In the genomic region with DNA sequence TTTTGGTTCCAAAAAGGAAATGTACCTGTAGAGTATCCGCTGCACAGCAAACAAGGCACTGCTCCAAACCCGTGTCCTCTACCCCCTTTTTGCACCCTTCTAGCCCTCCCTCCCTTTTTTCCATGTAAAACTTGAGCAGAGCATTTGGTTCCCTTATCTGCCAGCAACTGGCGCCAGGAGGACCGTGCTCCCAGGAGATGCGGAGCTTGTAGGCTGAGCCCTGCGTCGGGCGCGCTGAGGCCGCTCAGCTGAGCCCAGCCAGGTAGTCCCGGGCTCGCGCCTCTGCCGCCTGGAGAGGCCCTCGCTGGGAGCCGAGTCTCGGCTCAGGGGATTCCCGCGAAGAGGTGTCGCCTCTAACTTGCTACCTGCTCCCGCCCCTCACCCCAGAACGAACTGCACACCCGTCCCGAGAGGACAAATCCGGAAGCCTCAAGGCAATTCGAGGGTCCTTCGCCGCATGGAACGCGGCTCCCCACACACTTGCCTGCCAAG, we compare ENCODE assay signal across 1 cellular context.
TF ChIP-seq lines count a peak whose summit lies in the region.

No MANE protein-coding gene starts in this region.

TF ChIP-seq in H1, 55 proteins besides CTCF, POLR2A, EP300 and RAD21 (continued from another document):
- TF ChIP-seq SUZ12 (IDR thresholded peaks at IDR 0.05; ENCODE audit: low read length) (no peak), SP2 (IDR thresholded peaks at IDR 0.05; ENCODE audit: low read length) (no peak), SP1 (IDR thresholded peaks at IDR 0.05; ENCODE audit: low read depth, low read length) (no peak), NRF1 (IDR thresholded peaks at IDR 0.05; ENCODE audit: low read depth, low read length) (no peak), NANOG (IDR thresholded peaks at IDR 0.05; ENCODE audit: insufficient read depth, low read depth, low read length, poor library complexity, severe bottlenecking) (no peak), GTF2F1 (IDR thresholded peaks at IDR 0.05; ENCODE audit: borderline replicate concordance, low read depth, low read length) (no peak), TAF1 (IDR thresholded peaks at IDR 0.05; ENCODE audit: low read depth, low read length) (no peak), CTBP2 (IDR thresholded peaks at IDR 0.05; ENCODE audit: borderline replicate concordance, insufficient read depth, insufficient read length, low read length) (no peak), EZH2 (IDR thresholded peaks at IDR 0.05; ENCODE audit: low read depth, low read length, severe bottlenecking) (no peak), TAF7 (optimal IDR thresholded peaks at IDR 0.05; ENCODE audit: borderline replicate concordance, low read depth, low read length) (no peak), SAP30 (IDR thresholded peaks at IDR 0.05; ENCODE audit: insufficient read depth, insufficient replicate concordance, low read length) (no peak), CHD2 (IDR thresholded peaks at IDR 0.05; ENCODE audit: low read length) (no peak), POLR2AphosphoS5 (IDR thresholded peaks at IDR 0.05; ENCODE audit: low read depth, low read length) (0 out of 2 replicates have a peak, but pooled peaks have one; percentile 61), RBBP5 (IDR thresholded peaks at IDR 0.05; ENCODE audit: borderline replicate concordance, low read depth, low read length) (0 out of 2 replicates have a peak, but pooled peaks have one; percentile 15), SP4 (IDR thresholded peaks at IDR 0.05; ENCODE audit: low read length) (no peak), HDAC2 (IDR thresholded peaks at IDR 0.05; ENCODE audit: borderline replicate concordance in 1 of 2, low read depth in 2 of 2, low read length in 2 of 2) (peak in 1 of 2 experiments; percentile 23; a peak in 1 of 4 replicates), CEBPB (IDR thresholded peaks at IDR 0.05; ENCODE audit: low read depth, low read length) (no peak), CBX8 (IDR thresholded peaks at IDR 0.05; ENCODE audit: borderline replicate concordance, low read depth, low read length) (no peak)
- TF ChIP-seq, protein P1, sequence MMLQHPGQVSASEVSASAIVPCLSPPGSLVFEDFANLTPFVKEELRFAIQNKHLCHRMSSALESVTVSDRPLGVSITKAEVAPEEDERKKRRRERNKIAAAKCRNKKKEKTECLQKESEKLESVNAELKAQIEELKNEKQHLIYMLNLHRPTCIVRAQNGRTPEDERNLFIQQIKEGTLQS (IDR thresholded peaks at IDR 0.05; ENCODE audit: insufficient read depth, low read depth, low read length): no peak
- TF ChIP-seq, protein P2, sequence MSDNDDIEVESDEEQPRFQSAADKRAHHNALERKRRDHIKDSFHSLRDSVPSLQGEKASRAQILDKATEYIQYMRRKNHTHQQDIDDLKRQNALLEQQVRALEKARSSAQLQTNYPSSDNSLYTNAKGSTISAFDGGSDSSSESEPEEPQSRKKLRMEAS (IDR thresholded peaks at IDR 0.05): peak; percentile 48
- TF ChIP-seq, protein P3, sequence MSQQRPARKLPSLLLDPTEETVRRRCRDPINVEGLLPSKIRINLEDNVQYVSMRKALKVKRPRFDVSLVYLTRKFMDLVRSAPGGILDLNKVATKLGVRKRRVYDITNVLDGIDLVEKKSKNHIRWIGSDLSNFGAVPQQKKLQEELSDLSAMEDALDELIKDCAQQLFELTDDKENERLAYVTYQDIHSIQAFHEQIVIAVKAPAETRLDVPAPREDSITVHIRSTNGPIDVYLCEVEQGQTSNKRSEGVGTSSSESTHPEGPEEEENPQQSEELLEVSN (IDR thresholded peaks at IDR 0.05): peak; percentile 58; the same call in 1 of the 2 replicates
